Comparison of ENCODE assay signal across 20 cellular contexts in genomic region chr2:130828461-130828860, GRCh38. TPM values are rescaled to one million over a fixed set of nuclear protein-coding genes. Genes with fewer than 3 reads are reported as not detected.
DNase-seq lines count a peak whose midpoint lies in the region; ATAC-seq, FAIRE-seq and TF ChIP-seq lines count a peak whose summit lies in the region.
"Had no signal": no experiment of that assay in that cellular context is flagged by ENCODE, and none has a peak within 500 bp of the region (broad histone marks: within the 10 kb centered on the region; RNA-seq: fewer than 3 reads in every experiment).

No MANE protein-coding gene starts in this region.

- H3K4me2 ChIP-seq in A549 = peak overlapping the region; percentile 37; the same call in 2 of the 3 replicates

- H3K9ac ChIP-seq in kidney (ENCODE audit: low read length in 2 of 2) = no peak overlapping the region

- no peak for TF ChIP-seq CTCF in A549 (IDR thresholded peaks at IDR 0.05)
- TF ChIP-seq CTCF in RWPE2 (IDR thresholded peaks at IDR 0.05; ENCODE audit: poor library complexity, severe bottlenecking) = no peak
- no peak for TF ChIP-seq CTCF in kidney (IDR thresholded peaks at IDR 0.05; ENCODE audit: borderline replicate concordance, extremely low read depth, insufficient read depth)

- FAIRE-seq in A549 (lab: Jason Lieb, UNC) (no peak), kidney (lab: Jason Lieb, UNC) (no peak)

- peak in 1 of 2 experiments; percentile 28 for DNase-seq in A549 (ENCODE audit: low read depth in 1 of 2, low spot score in 1 of 2)
- DNase-seq in HK-2 (ENCODE audit: unreplicated experiment) = peak; percentile 32
- peak; percentile 53 for DNase-seq in RWPE2 (ENCODE audit: low spot score)
- peak; percentile 43 for DNase-seq in kidney
- DNase-seq in CD1c-positive myeloid dendritic cell (ENCODE audit: extremely low spot score) = no peak
- DNase-seq in AG20443 (ENCODE audit: low spot score) = no peak
- DNase-seq: activated CD4-positive, alpha-beta T cell treated with anti-CD3 and anti-CD28 coated beads, Interleukin-2, amount 10 ng/mL, durations not matched to agents 7 days and 5 days; activated naive CD4-positive, alpha-beta T cell treated with anti-CD3 and anti-CD28 coated beads, Interleukin-2, amount 50 U/mL, for 16 hours; dermis blood vessel endothelial cell; glutamatergic neuron; Kasumi-1; NCI-H1694; NCI-H524; upper lobe of right lung; WERI-Rb-1 had no signal

- no peak for TF ChIP-seq POLR2A in A549 (IDR thresholded peaks at IDR 0.05; ENCODE audit: low read length)

- H3K27ac ChIP-seq in A549 (peak overlapping the region; percentile 53 to 73), RWPE2 (ENCODE audit: poor library complexity, severe bottlenecking) (peak overlapping the region; percentile 78), kidney (ENCODE audit: low read depth in 2 of 2, low read length in 2 of 2) (no peak overlapping the region)
- H3K27ac ChIP-seq: neutrophil, upper lobe of right lung, WERI-Rb-1 had no signal

- H3K36me3 ChIP-seq in RWPE2 (ENCODE audit: low read depth) = no peaks in the 10 kb centered on the region
- no peaks in the 10 kb centered on the region for H3K36me3 ChIP-seq in kidney (ENCODE audit: control insufficient read depth in 1 of 2, insufficient read depth in 2 of 2, low read length in 2 of 2)
- H3K36me3 ChIP-seq: neutrophil, upper lobe of right lung, WERI-Rb-1 had no signal

- no peak for TF ChIP-seq RAD21 in A549 (conservative IDR thresholded peaks at IDR 0.05 in 1 of 2, IDR thresholded peaks at IDR 0.05 in 1 of 2)

- no peaks in the 10 kb centered on the region for H3K9me3 ChIP-seq in A549
- no peaks in the 10 kb centered on the region for H3K9me3 ChIP-seq in RWPE2 (ENCODE audit: severe bottlenecking)
- no peaks in the 10 kb centered on the region for H3K9me3 ChIP-seq in kidney (ENCODE audit: control insufficient read depth in 1 of 2, low read length in 2 of 2)
- H3K9me3 ChIP-seq: neutrophil, upper lobe of right lung had no signal

- intact Hi-C loops in kidney (cut with DNase I) = no loop called here

- 60% methylated on average over 4 of the region's 5 CpGs for WGBS in A549 (ENCODE audit: missing lambda C conversion rate)

- POLR2A ChIA-PET in A549 (lab: Yijun Ruan, JAX) = no interaction called here

- ATAC-seq in A549 (no peak), RWPE2 (ENCODE audit: low read depth) (no peak; the same call in 2 of the 3 replicates), HG03457 (IDR thresholded peaks at IDR 0.05; ENCODE audit: unreplicated experiment) (no peak), HG03378 (IDR thresholded peaks at IDR 0.05; ENCODE audit: unreplicated experiment) (no peak)
- ATAC-seq: SK-N-SH treated with all-trans-retinoic acid at 6 μM for 48 hours, upper lobe of right lung had no signal

- H3K4me3 ChIP-seq in A549 = no peak overlapping the region
- no peak overlapping the region for H3K4me3 ChIP-seq in RWPE2 (ENCODE audit: severe bottlenecking)
- H3K4me3 ChIP-seq in kidney (ENCODE audit: low read length in 2 of 2) = no peak overlapping the region
- H3K4me3 ChIP-seq: upper lobe of right lung had no signal

- CTCF ChIA-PET in A549 (lab: Yijun Ruan, JAX) = interaction anchor here (0.6 to 3.8 kb wide), 3 partner anchors 31 to 264 kb away, joined by 3 to 21 read pairs (median 14); no protein-coding TSS in a partner anchor

- H3K4me1 ChIP-seq in A549 (peaks cover 44% of the 10 kb centered on the region), RWPE2 (ENCODE audit: insufficient read depth, poor library complexity, severe bottlenecking) (peaks cover 51% of the 10 kb centered on the region), kidney (ENCODE audit: control insufficient read depth in 1 of 2, insufficient read depth in 1 of 2, low read depth in 1 of 2, low read length in 2 of 2) (no peaks in the 10 kb centered on the region)
- H3K4me1 ChIP-seq: upper lobe of right lung had no signal

- no peaks in the 10 kb centered on the region for H3K27me3 ChIP-seq in RWPE2 (ENCODE audit: insufficient read depth, poor library complexity, severe bottlenecking)
- H3K27me3 ChIP-seq: neutrophil had no signal

- TF ChIP-seq EP300 in A549 (IDR thresholded peaks at IDR 0.05) = no peak

TF ChIP-seq in A549, 52 proteins besides CTCF, POLR2A, EP300 and RAD21:
- no peak for TF ChIP-seq MAX (IDR thresholded peaks at IDR 0.05)
- no peak for TF ChIP-seq EHF (CRISPR knock-in tag; IDR thresholded peaks at IDR 0.05)
- no peak for TF ChIP-seq PHF8 (IDR thresholded peaks at IDR 0.05; ENCODE audit: borderline replicate concordance, low read depth)
- TF ChIP-seq USF2 (IDR thresholded peaks at IDR 0.05) = peak; percentile 70
- no peak for TF ChIP-seq FOSB (CRISPR knock-in tag; IDR thresholded peaks at IDR 0.05)

RNA-seq across cellular contexts. Expression of gene ARHGEF4, which starts 8.3 kb away (rescaled TPM):
- polyA plus RNA-seq in A549 (2011; rRNA removed) (1.00 and 1.5 TPM in 2 replicates), A549 (2017; fragmentation: RNase III; extraction: RNeasy Plus Mini Kit Qiagen cat#74134 plus additional on column Dnase treatment) (2.1 to 2.5 TPM (median 2.2 TPM) in 3 replicates), kidney (ENCODE audit: insufficient read depth, low read depth, low replicate concordance) (0.90 TPM)
- 1.3 and 1.5 TPM in 2 replicates for polyA plus RNA-seq in A549 (2012; cell fraction: cytosol; rRNA removed)
- polyA plus RNA-seq in A549 (2012; cell fraction: nucleus; rRNA removed) = 5.9 and 6.1 TPM in 2 replicates
- polyA minus RNA-seq in A549 (2011; rRNA and poly(A)+ RNA removed) = 3.5 and 4.8 TPM in 2 replicates
- 0.94 TPM for total RNA-seq in kidney
- total RNA-seq: pulmonary artery endothelial cell had no signal

Comparison
In these comparisons a context has a peak if more than half of its experiments do, and no peak if none do; other contexts are left out.
1. DNase-seq: peak in HK-2 (single experiment), RWPE2 (single experiment) and kidney (single experiment); none in CD1c-positive myeloid dendritic cell (single experiment) and AG20443 (single experiment).
2. H3K27ac ChIP-seq: peak in A549 (2 of 2) and RWPE2 (single experiment); none in kidney (0 of 2).